In the genomic region with DNA sequence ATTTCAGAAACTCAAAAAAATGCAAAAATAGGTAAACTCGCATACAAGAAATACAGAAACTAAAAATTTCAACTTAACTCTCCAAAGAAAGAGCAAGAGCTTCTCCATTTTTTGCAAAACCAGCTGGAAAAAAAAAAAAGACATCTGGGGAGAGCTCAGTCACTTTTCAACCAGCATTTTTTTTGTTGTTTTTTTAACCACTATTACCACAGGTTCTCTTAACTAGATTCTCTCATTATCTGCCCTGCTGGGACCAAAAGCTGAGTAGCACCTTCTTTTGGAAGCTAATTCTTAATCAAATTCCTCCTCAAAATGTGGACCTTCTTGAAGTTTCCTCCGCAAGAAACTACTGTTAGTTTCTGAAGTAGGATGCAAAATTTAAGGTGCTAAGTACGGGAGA, we compare ENCODE assay signal across 16 cellular contexts. TPM values are rescaled to one million over a fixed set of nuclear protein-coding genes. Genes with fewer than 3 reads are reported as not detected.
A peak's percentile ranks its signal among the peaks of the same experiment; 100 is the strongest.
DNase-seq lines count a peak whose midpoint lies in the region; ATAC-seq and TF ChIP-seq lines count a peak whose summit lies in the region.
"Had no signal": no experiment of that assay in that cellular context is flagged by ENCODE, and none has a peak within 500 bp of the region (broad histone marks: within the 10 kb centered on the region; RNA-seq: fewer than 3 reads in every experiment).

No MANE protein-coding gene starts in this region.

- 93% methylated on average over 3 of the region's 3 CpGs for WGBS in smooth muscle cell (ENCODE audit: low lambda C conversion rate)

- no peak overlapping the region for H2AFZ ChIP-seq in smooth muscle cell (ENCODE audit: low read depth)

- H3K4me3 ChIP-seq in HL-60 (replicated peaks; ENCODE audit: insufficient read depth, low read length) (no peak overlapping the region), smooth muscle cell (peak overlapping the region; percentile 14), breast epithelium (no peak overlapping the region)
- H3K4me3 ChIP-seq: A549, HAP-1 had no signal

- TF ChIP-seq POLR2A in breast epithelium (IDR thresholded peaks at IDR 0.05): no peak

- H3K9ac ChIP-seq in smooth muscle cell (ENCODE audit: low read depth): no peak overlapping the region
- H3K9ac ChIP-seq: KMS-11 had no signal

- H3K27me3 ChIP-seq in HL-60 (ENCODE audit: insufficient read depth, poor library complexity, severe bottlenecking): no peaks in the 10 kb centered on the region
- no peaks in the 10 kb centered on the region for H3K27me3 ChIP-seq in smooth muscle cell (ENCODE audit: low read depth)
- H3K27me3 ChIP-seq in breast epithelium: peaks cover 0 to 44% of the 10 kb centered on the region in 2 donors

- peaks cover 84% of the 10 kb centered on the region for H4K20me1 ChIP-seq in smooth muscle cell (ENCODE audit: low read depth)

- peak overlapping the region; percentile 95 for H3K27ac Mint-ChIP-seq in WTC11
- H3K27ac Mint-ChIP-seq in glutamatergic neuron (ENCODE audit: unreplicated experiment): no peak overlapping the region
- H3K27ac Mint-ChIP-seq in stimulated activated naive CD8-positive, alpha-beta T cell treated with anti-CD3 and anti-CD28 coated beads, Interleukin-15, amount 100 ng/mL, for 72 hours: no peak overlapping the region
- H3K27ac Mint-ChIP-seq: CD8-positive, alpha-beta T cell; IgD-negative memory B cell had no signal

- peak overlapping the region; percentile 63 for H3K4me2 ChIP-seq in smooth muscle cell
- H3K4me2 ChIP-seq: A549, KMS-11 had no signal

- H3K4me1 ChIP-seq in smooth muscle cell (ENCODE audit: low read depth) (no peaks in the 10 kb centered on the region), breast epithelium (no peaks in the 10 kb centered on the region)
- H3K4me1 ChIP-seq: A549, HAP-1 had no signal

- intact Hi-C loops in breast epithelium (cut with DNase I; ENCODE audit: low total_unique reads): no loop called here

- DNase-seq in HL-60 (ENCODE audit: low read depth in 1 of 2, low spot score in 1 of 2): no peak
- DNase-seq in WTC11 (ENCODE audit: low spot score): no peak
- DNase-seq in glutamatergic neuron: no peak
- DNase-seq in smooth muscle cell (lab: John Stamatoyannopoulos, UW; ENCODE audit: unreplicated experiment): no peak
- DNase-seq in stimulated activated naive CD8-positive, alpha-beta T cell treated with anti-CD3 and anti-CD28 coated beads, Interleukin-15, amount 100 ng/mL, for 72 hours: no peak
- DNase-seq in cerebellar nuclear complex (lab: John Stamatoyannopoulos, UW): no peak
- no peak for DNase-seq in breast epithelium (ENCODE audit: low spot score in 2 of 2)
- no peak for DNase-seq in NCI-H1436 treated with DMSO at 0.1 percent for 48 hours (lab: John Stamatoyannopoulos, UW)
- DNase-seq: CD8-positive, alpha-beta T cell; COR-L47; GOT3 had no signal

- H3K27me3 Mint-ChIP-seq in WTC11 (ENCODE audit: low read depth) (no peaks in the 10 kb centered on the region), glutamatergic neuron (ENCODE audit: unreplicated experiment) (peaks cover 1% of the 10 kb centered on the region)
- H3K27me3 Mint-ChIP-seq in stimulated activated naive CD8-positive, alpha-beta T cell treated with anti-CD3 and anti-CD28 coated beads, Interleukin-15, amount 100 ng/mL, for 72 hours: peaks cover 60% of the 10 kb centered on the region

- H3K79me2 ChIP-seq in smooth muscle cell (ENCODE audit: low read depth): peaks cover 95% of the 10 kb centered on the region

- H3K4me1 Mint-ChIP-seq in WTC11 (peaks cover 65% of the 10 kb centered on the region), glutamatergic neuron (ENCODE audit: low read depth, unreplicated experiment) (peaks cover 11% of the 10 kb centered on the region)
- no peaks in the 10 kb centered on the region for H3K4me1 Mint-ChIP-seq in stimulated activated naive CD8-positive, alpha-beta T cell treated with anti-CD3 and anti-CD28 coated beads, Interleukin-15, amount 100 ng/mL, for 72 hours
- H3K4me1 Mint-ChIP-seq: CD14-positive monocyte, IgD-negative memory B cell had no signal

- H3K4me3 Mint-ChIP-seq in WTC11 (peak overlapping the region; percentile 15), glutamatergic neuron (ENCODE audit: unreplicated experiment) (peak overlapping the region; percentile 49)
- H3K4me3 Mint-ChIP-seq in stimulated activated naive CD8-positive, alpha-beta T cell treated with anti-CD3 and anti-CD28 coated beads, Interleukin-15, amount 100 ng/mL, for 72 hours: no peak overlapping the region
- H3K4me3 Mint-ChIP-seq: CD8-positive, alpha-beta T cell; IgD-negative memory B cell had no signal

- H3K27ac ChIP-seq in HL-60 (replicated peaks) (peak overlapping the region; percentile 14; the same call in 1 of the 2 replicates), smooth muscle cell (ENCODE audit: low read depth) (no peak overlapping the region), breast epithelium (no peak overlapping the region)
- H3K27ac ChIP-seq: A549, KMS-11 had no signal

- TF ChIP-seq CTCF in HL-60 (IDR thresholded peaks at IDR 0.05; ENCODE audit: insufficient read depth, low read length) (no peak), WTC11 (IDR thresholded peaks at IDR 0.05) (no peak), glutamatergic neuron (IDR thresholded peaks at IDR 0.05; ENCODE audit: partially characterized antibody, unreplicated experiment) (no peak), smooth muscle cell (IDR thresholded peaks at IDR 0.05; ENCODE audit: borderline replicate concordance, insufficient read depth, poor library complexity, severe bottlenecking) (no peak), breast epithelium (IDR thresholded peaks at IDR 0.05) (no peak)

- CTCF ChIA-PET in WTC11 (lab: Charles Lee): interaction anchor here (1.2 to 1.8 kb wide), 3 partner anchors 73 to 183 kb away, joined by 4 to 5 read pairs (median 5); no protein-coding TSS in a partner anchor

- no peaks in the 10 kb centered on the region for H3K36me3 ChIP-seq in smooth muscle cell (ENCODE audit: low read depth)
- H3K36me3 ChIP-seq in breast epithelium: no peaks in the 10 kb centered on the region

- no peaks in the 10 kb centered on the region for H3K9me3 ChIP-seq in smooth muscle cell (replicated peaks; ENCODE audit: low read depth)
- no peaks in the 10 kb centered on the region for H3K9me3 ChIP-seq in breast epithelium
- H3K9me3 ChIP-seq: A549, HAP-1 had no signal

- POLR2A ChIA-PET in WTC11 (lab: Charles Lee): interaction anchor here (1.0 to 1.4 kb wide), 2 partner anchors 8 to 14 kb away, joined by 3 read pairs; no protein-coding TSS in a partner anchor

- H3K9me3 Mint-ChIP-seq in WTC11 (no peaks in the 10 kb centered on the region), glutamatergic neuron (ENCODE audit: unreplicated experiment) (peaks cover 4% of the 10 kb centered on the region)
- no peaks in the 10 kb centered on the region for H3K9me3 Mint-ChIP-seq in stimulated activated naive CD8-positive, alpha-beta T cell treated with anti-CD3 and anti-CD28 coated beads, Interleukin-15, amount 100 ng/mL, for 72 hours
- H3K9me3 Mint-ChIP-seq: CD8-positive, alpha-beta T cell; IgD-negative memory B cell had no signal

- no peaks in the 10 kb centered on the region for H3F3A ChIP-seq in smooth muscle cell (ENCODE audit: low read depth)

- ATAC-seq in WTC11: no peak
- no peak for ATAC-seq in stimulated activated naive CD8-positive, alpha-beta T cell treated with anti-CD3 and anti-CD28 coated beads, Interleukin-15, amount 100 ng/mL, for 72 hours
- ATAC-seq: CD8-positive, alpha-beta T cell had no signal

- peaks cover 19% of the 10 kb centered on the region for H3K36me3 Mint-ChIP-seq in WTC11
- H3K36me3 Mint-ChIP-seq in glutamatergic neuron (ENCODE audit: unreplicated experiment): peaks cover 2% of the 10 kb centered on the region
- H3K36me3 Mint-ChIP-seq: CD14-positive monocyte; CD8-positive, alpha-beta T cell; IgD-negative memory B cell had no signal

TF ChIP-seq in WTC11, 78 proteins besides CTCF, POLR2A, EP300 and RAD21:
- TF ChIP-seq SP1 (CRISPR knock-in tag; conservative IDR thresholded peaks at IDR 0.05): no peak

RNA-seq across cellular contexts. Expression of a gene that starts 14.2 kb away (rescaled TPM):
- 129 to 165 TPM (median 164 TPM) in 3 replicates for total RNA-seq in WTC11 (2021)
- 47.0 TPM for total RNA-seq in glutamatergic neuron (ENCODE audit: unreplicated experiment)
- total RNA-seq in smooth muscle cell: 28.1 and 35.2 TPM in 2 replicates
- polyA plus RNA-seq in smooth muscle cell: 7.9 and 9.7 TPM in 2 replicates
- 1 to 10 TPM in 1 of 3 donors, under 1 TPM in 1, not detected in 1; 0.59 to 3.5 TPM for total RNA-seq in breast epithelium
- total RNA-seq: CD8-positive, alpha-beta T cell had no signal

Comparison
In these comparisons a context has a peak if more than half of its experiments do, and no peak if none do; other contexts are left out.
1. H3K4me3 Mint-ChIP-seq: peak in WTC11 (single experiment) and glutamatergic neuron (single experiment); none in stimulated activated naive CD8-positive, alpha-beta T cell treated with anti-CD3 and anti-CD28 coated beads, Interleukin-15, amount 100 ng/mL, for 72 hours (0 of 2).